Comparison of ENCODE assay signal across 1 cellular context in the genomic region with DNA sequence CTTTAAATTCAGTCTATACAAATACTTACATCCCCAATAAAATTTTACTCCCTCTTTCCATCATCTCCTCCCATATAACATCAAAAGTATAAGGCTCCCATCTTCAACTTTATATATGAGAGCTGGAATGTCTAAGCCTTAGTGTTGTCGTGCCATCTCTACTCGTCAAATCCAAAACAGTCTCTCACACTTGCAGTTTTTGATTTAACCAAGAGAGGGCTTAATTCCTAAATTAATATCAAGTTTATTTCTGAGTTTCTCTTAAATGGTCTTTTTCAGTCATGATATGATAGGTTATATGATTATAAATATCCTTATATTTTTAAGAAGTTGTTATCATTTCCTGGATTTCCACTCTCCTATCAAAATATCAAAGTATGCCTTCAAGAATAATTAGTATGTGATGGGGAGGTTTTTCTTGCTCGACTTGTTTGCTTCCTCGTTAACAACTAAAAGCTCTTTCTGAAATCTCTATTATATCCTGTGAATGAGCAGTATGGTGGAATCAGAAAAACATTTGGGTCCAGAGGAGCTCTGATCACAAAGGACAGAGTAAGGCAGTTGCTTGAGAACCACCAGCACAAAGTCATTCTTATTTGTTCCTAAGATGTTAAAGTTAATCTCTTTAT.
TF ChIP-seq lines count a peak whose summit lies in the region.

No MANE protein-coding gene starts in this region.

TF ChIP-seq in GM23338, 12 proteins besides CTCF, POLR2A, EP300 and RAD21:
- no peak for TF ChIP-seq POLR2AphosphoS5 (IDR thresholded peaks at IDR 0.05; ENCODE audit: low read depth)
- TF ChIP-seq STAT1 (IDR thresholded peaks at IDR 0.05; ENCODE audit: unreplicated experiment) = no peak
- TF ChIP-seq, protein P1, sequence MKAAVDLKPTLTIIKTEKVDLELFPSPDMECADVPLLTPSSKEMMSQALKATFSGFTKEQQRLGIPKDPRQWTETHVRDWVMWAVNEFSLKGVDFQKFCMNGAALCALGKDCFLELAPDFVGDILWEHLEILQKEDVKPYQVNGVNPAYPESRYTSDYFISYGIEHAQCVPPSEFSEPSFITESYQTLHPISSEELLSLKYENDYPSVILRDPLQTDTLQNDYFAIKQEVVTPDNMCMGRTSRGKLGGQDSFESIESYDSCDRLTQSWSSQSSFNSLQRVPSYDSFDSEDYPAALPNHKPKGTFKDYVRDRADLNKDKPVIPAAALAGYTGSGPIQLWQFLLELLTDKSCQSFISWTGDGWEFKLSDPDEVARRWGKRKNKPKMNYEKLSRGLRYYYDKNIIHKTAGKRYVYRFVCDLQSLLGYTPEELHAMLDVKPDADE (IDR thresholded peaks at IDR 0.05) = no peak
- TF ChIP-seq NANOG (IDR thresholded peaks at IDR 0.05; ENCODE audit: borderline replicate concordance) = no peak
- TF ChIP-seq CREB1 (CRISPR knock-in tag; IDR thresholded peaks at IDR 0.05; ENCODE audit: low read depth) = no peak
- no peak for TF ChIP-seq ZNF114 (CRISPR knock-in tag; IDR thresholded peaks at IDR 0.05)
- TF ChIP-seq, protein P2, sequence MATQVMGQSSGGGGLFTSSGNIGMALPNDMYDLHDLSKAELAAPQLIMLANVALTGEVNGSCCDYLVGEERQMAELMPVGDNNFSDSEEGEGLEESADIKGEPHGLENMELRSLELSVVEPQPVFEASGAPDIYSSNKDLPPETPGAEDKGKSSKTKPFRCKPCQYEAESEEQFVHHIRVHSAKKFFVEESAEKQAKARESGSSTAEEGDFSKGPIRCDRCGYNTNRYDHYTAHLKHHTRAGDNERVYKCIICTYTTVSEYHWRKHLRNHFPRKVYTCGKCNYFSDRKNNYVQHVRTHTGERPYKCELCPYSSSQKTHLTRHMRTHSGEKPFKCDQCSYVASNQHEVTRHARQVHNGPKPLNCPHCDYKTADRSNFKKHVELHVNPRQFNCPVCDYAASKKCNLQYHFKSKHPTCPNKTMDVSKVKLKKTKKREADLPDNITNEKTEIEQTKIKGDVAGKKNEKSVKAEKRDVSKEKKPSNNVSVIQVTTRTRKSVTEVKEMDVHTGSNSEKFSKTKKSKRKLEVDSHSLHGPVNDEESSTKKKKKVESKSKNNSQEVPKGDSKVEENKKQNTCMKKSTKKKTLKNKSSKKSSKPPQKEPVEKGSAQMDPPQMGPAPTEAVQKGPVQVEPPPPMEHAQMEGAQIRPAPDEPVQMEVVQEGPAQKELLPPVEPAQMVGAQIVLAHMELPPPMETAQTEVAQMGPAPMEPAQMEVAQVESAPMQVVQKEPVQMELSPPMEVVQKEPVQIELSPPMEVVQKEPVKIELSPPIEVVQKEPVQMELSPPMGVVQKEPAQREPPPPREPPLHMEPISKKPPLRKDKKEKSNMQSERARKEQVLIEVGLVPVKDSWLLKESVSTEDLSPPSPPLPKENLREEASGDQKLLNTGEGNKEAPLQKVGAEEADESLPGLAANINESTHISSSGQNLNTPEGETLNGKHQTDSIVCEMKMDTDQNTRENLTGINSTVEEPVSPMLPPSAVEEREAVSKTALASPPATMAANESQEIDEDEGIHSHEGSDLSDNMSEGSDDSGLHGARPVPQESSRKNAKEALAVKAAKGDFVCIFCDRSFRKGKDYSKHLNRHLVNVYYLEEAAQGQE (IDR thresholded peaks at IDR 0.05; ENCODE audit: unreplicated experiment) = no peak
